Comparison of ENCODE assay signal across 11 cellular contexts in the genomic region with DNA sequence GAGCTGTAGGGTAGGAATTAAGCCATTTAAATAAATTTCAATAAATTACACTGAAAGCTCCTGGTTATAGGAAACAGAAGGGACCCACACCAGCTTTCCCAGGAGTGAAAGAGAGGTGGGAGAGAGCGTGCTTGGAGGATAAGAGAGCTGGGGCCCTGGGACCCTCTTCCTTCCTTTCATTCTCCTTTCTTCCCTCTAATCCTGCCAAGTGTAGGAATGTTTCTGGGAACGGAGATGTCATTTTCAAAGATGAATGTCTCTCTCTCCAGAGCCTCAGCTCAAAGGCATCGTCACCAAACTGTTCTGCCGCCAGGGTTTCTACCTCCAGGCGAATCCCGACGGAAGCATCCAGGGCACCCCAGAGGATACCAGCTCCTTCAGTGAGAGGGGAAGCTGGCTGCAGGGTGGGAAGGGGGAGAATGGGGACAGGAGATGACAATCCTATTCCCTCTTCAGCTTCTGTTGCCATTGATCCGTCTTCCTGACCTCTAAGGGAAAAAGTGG. TPM values are rescaled to one million over a fixed set of nuclear protein-coding genes. Genes with fewer than 3 reads are reported as not detected.
A peak's percentile ranks its signal among the peaks of the same experiment; 100 is the strongest.
DNase-seq lines count a peak whose midpoint lies in the region; ATAC-seq and TF ChIP-seq lines count a peak whose summit lies in the region.
"Had no signal": no experiment of that assay in that cellular context is flagged by ENCODE, and none has a peak within 500 bp of the region (broad histone marks: within the 10 kb centered on the region; RNA-seq: fewer than 3 reads in every experiment).

No MANE protein-coding gene starts in this region.

- no peak for ATAC-seq in right cardiac atrium
- ATAC-seq in heart right ventricle, result no peak
- ATAC-seq in upper lobe of right lung, result no peak
- ATAC-seq: naive thymus-derived CD8-positive, alpha-beta T cell had no signal

- H3K27ac ChIP-seq in right cardiac atrium (ENCODE audit: low read length) (no peak overlapping the region), heart right ventricle (peak overlapping the region in 2 of 10 donors; percentile 56 to 73), uterus (peak overlapping the region; percentile 12 to 36), upper lobe of right lung (no peak overlapping the region)

- H3K27me3 ChIP-seq in right cardiac atrium (ENCODE audit: control insufficient read depth, insufficient read depth), result no peaks in the 10 kb centered on the region
- peaks cover 0 to 61% (median 12%) of the 10 kb centered on the region in 7 donors for H3K27me3 ChIP-seq in heart right ventricle
- H3K27me3 ChIP-seq in uterus, result peaks cover 0 to 28% of the 10 kb centered on the region in 2 donors
- peaks cover 31% of the 10 kb centered on the region for H3K27me3 ChIP-seq in upper lobe of right lung

- no peak for TF ChIP-seq POLR2A in uterus (IDR thresholded peaks at IDR 0.05)

- no peak for TF ChIP-seq CTCF in heart right ventricle (IDR thresholded peaks at IDR 0.05)
- no peak for TF ChIP-seq CTCF in uterus (IDR thresholded peaks at IDR 0.05)
- TF ChIP-seq CTCF in upper lobe of right lung (IDR thresholded peaks at IDR 0.05), result no peak

- no peaks in the 10 kb centered on the region for H3K9me3 ChIP-seq in right cardiac atrium (ENCODE audit: control insufficient read depth, low read length)
- H3K9me3 ChIP-seq in heart right ventricle, result no peaks in the 10 kb centered on the region
- H3K9me3 ChIP-seq in uterus, result no peaks in the 10 kb centered on the region
- H3K9me3 ChIP-seq in upper lobe of right lung, result no peaks in the 10 kb centered on the region

- no peaks in the 10 kb centered on the region for H3K36me3 ChIP-seq in heart right ventricle
- H3K36me3 ChIP-seq in uterus, result no peaks in the 10 kb centered on the region
- H3K36me3 ChIP-seq in upper lobe of right lung, result no peaks in the 10 kb centered on the region

- H3K4me3 ChIP-seq in right cardiac atrium (ENCODE audit: low read length) (no peak overlapping the region), heart right ventricle (no peak overlapping the region), iPS-11a (ENCODE audit: low read depth, low read length) (peak overlapping the region; percentile 8), uterus (no peak overlapping the region), upper lobe of right lung (no peak overlapping the region)

- intact Hi-C loops in right cardiac atrium (cut with DNase I), result no loop called here
- intact Hi-C loops in heart right ventricle (cut with DNase I), result loop anchor here in 3 of 10 donors (5.0 kb wide), 1 partner anchor 36 kb away; a partner anchor contains a TSS
- intact Hi-C loops in uterus (cut with DNase I; ENCODE audit: low total_unique reads), result no loop called here
- intact Hi-C loops in upper lobe of right lung (cut with DNase I), result no loop called here

- DNase-seq in right cardiac atrium (peak in 2 of 3 donors; percentile 18 to 41), heart right ventricle (no peak), uterus (no peak), upper lobe of right lung (no peak), NCI-H2171 (lab: John Stamatoyannopoulos, UW) (no peak)
- DNase-seq: naive thymus-derived CD8-positive, alpha-beta T cell; NCI-H187; stimulated activated naive B cell treated with anti-CD40 and anti-IgM and Interleukin-4, amounts not matched to agents 10 μg/mL and 1 μg/mL and 100 μg/mL, for 72 hours had no signal

- no peaks in the 10 kb centered on the region for H3K4me1 ChIP-seq in right cardiac atrium (ENCODE audit: control insufficient read depth, insufficient read depth, low read length)
- peaks cover 23 to 70% (median 57%) of the 10 kb centered on the region in 9 donors for H3K4me1 ChIP-seq in heart right ventricle
- peaks cover 0 to 39% of the 10 kb centered on the region in 2 donors for H3K4me1 ChIP-seq in uterus
- H3K4me1 ChIP-seq in upper lobe of right lung, result peaks cover 42% of the 10 kb centered on the region

- 60% methylated on average over 8 of the region's 8 CpGs for WGBS in right cardiac atrium
- 61 to 65% methylated on average over 8 of the region's 8 CpGs for WGBS in heart right ventricle, 2 donors

RNA-seq across cellular contexts. Expression of a gene that starts 1.9 kb away (rescaled TPM):
- total RNA-seq in right cardiac atrium, result 10 to 100 TPM; 13.9 to 34.8 (median 23.9) TPM
- polyA plus RNA-seq in right cardiac atrium, result 31.7 TPM
- 10 to 100 TPM in 2 of 10 donors, 1 to 10 TPM in 8; 4.6 to 15.9 (median 8.1) TPM for total RNA-seq in heart right ventricle
- 1 to 10 TPM; 2.0 to 7.2 TPM for polyA plus RNA-seq in heart right ventricle
- total RNA-seq in uterus, result 10 to 100 TPM in 1 of 4 donors, 1 to 10 TPM in 2, not detected in 1; 2.8 to 17.9 (median 6.2) TPM
- 1.1 TPM for total RNA-seq in upper lobe of right lung

RNA-seq across cellular contexts. Expression of a gene that starts 3.6 kb away (rescaled TPM):
- total RNA-seq in right cardiac atrium, result 10 to 100 TPM; 11.4 to 15.6 (median 13.1) TPM
- 16.1 TPM for polyA plus RNA-seq in right cardiac atrium
- total RNA-seq in heart right ventricle, result 10 to 100 TPM in 6 of 10 donors, 1 to 10 TPM in 4; 5.4 to 13.1 (median 10.3) TPM
- 10 to 100 TPM; 10.2 to 25.4 TPM for polyA plus RNA-seq in heart right ventricle
- total RNA-seq in uterus, result 10 to 100 TPM in 2 of 4 donors, 1 to 10 TPM in 2; 3.2 to 16.9 (median 10.9) TPM
- total RNA-seq in upper lobe of right lung, result 10.1 TPM

RNA-seq across cellular contexts. Expression of a gene that starts 6.0 kb away (rescaled TPM):
- total RNA-seq in right cardiac atrium (1 to 10 TPM; 2.2 to 2.5 (median 2.3) TPM), heart right ventricle (1 to 10 TPM; 1.2 to 3.5 (median 2.2) TPM), uterus (1 to 10 TPM in 2 of 4 donors, under 1 TPM in 1, not detected in 1; 0.29 to 2.8 (median 2.0) TPM), upper lobe of right lung (7.4 TPM)
- polyA plus RNA-seq in right cardiac atrium (2.1 TPM), heart right ventricle (1 to 10 TPM; 2.0 to 4.2 TPM)

RNA-seq across cellular contexts. Expression of a gene that starts 12.6 kb away (rescaled TPM):
- total RNA-seq in right cardiac atrium, result not detected
- not detected for polyA plus RNA-seq in right cardiac atrium
- total RNA-seq in heart right ventricle, result not detected
- polyA plus RNA-seq in heart right ventricle, result not detected
- total RNA-seq in uterus, result not detected
- total RNA-seq in upper lobe of right lung, result not detected
- total RNA-seq: bronchial epithelial cell; naive thymus-derived CD8-positive, alpha-beta T cell had no signal
- polyA plus RNA-seq: BJ; naive thymus-derived CD8-positive, alpha-beta T cell had no signal

RNA-seq across cellular contexts. Expression of a gene that starts 15.8 kb away (rescaled TPM):
- total RNA-seq in right cardiac atrium (not detected), heart right ventricle (not detected), uterus (not detected), upper lobe of right lung (not detected)
- polyA plus RNA-seq in right cardiac atrium (not detected), heart right ventricle (not detected)
- total RNA-seq: bronchial epithelial cell; naive thymus-derived CD8-positive, alpha-beta T cell had no signal
- polyA plus RNA-seq: BJ; naive thymus-derived CD8-positive, alpha-beta T cell had no signal

Comparison
In these comparisons a context has a peak if more than half of its experiments do, and no peak if none do; other contexts are left out.
1. DNase-seq: peak in right cardiac atrium (2 of 3); none in heart right ventricle (0 of 2), uterus (0 of 2), upper lobe of right lung (single experiment) and NCI-H2171 (single experiment).
2. H3K27ac ChIP-seq: peak in uterus (2 of 2); none in right cardiac atrium (single experiment) and upper lobe of right lung (single experiment).